Comparison of ENCODE assay signal across 24 cellular contexts in genomic region chr2:22478329-22478728, GRCh38.
"Had no signal": no experiment of that assay in that cellular context is flagged by ENCODE, and none has a peak within 500 bp of the region (broad histone marks: within the 10 kb centered on the region; RNA-seq: fewer than 3 reads in every experiment).

No MANE protein-coding gene starts in this region.

- DNase-seq: colonic mucosa; cortex of kidney; dermis blood vessel endothelial cell; dorsolateral prefrontal cortex; effector CD4-positive, alpha-beta T cell; effector CD8-positive, alpha-beta T cell; effector memory CD4-positive, alpha-beta T cell; effector memory CD8-positive, alpha-beta T cell; endodermal cell; erythroblast; esophagus squamous epithelium; foreskin fibroblast; foreskin keratinocyte; foreskin melanocyte; gastrocnemius medialis; glutamatergic neuron; head of caudate nucleus; heart left ventricle; heart right ventricle had no signal

- H3K4me3 ChIP-seq: colonic mucosa, coronary artery, dorsolateral prefrontal cortex, esophagus muscularis mucosa, esophagus squamous epithelium, gastrocnemius medialis, gastroesophageal sphincter, heart left ventricle, heart right ventricle had no signal

- ATAC-seq: effector memory CD8-positive, alpha-beta T cell; esophagus mucosa; foreskin keratinocyte; gastrocnemius medialis; gastroesophageal sphincter; heart left ventricle; heart right ventricle had no signal

- H3K36me3 ChIP-seq: colonic mucosa, esophagus muscularis mucosa, esophagus squamous epithelium, gastrocnemius medialis, gastroesophageal sphincter, heart left ventricle, heart right ventricle had no signal

- H3K9me3 ChIP-seq: colonic mucosa, esophagus muscularis mucosa, esophagus squamous epithelium, gastrocnemius medialis, gastroesophageal sphincter, heart left ventricle, heart right ventricle had no signal

- H3K27me3 ChIP-seq: colonic mucosa, esophagus muscularis mucosa, esophagus squamous epithelium, foreskin keratinocyte, gastrocnemius medialis, gastroesophageal sphincter, heart right ventricle had no signal

- H3K27ac ChIP-seq: colonic mucosa, coronary artery, dorsolateral prefrontal cortex, epithelial cell of prostate, esophagus muscularis mucosa, esophagus squamous epithelium, foreskin keratinocyte, gastrocnemius medialis, gastroesophageal sphincter, heart left ventricle, heart right ventricle had no signal

- H3K4me1 ChIP-seq: colonic mucosa, esophagus muscularis mucosa, esophagus squamous epithelium, foreskin keratinocyte, gastrocnemius medialis, gastroesophageal sphincter had no signal
